In genomic region chr10:44978570-44979280, GRCh38 we compare ENCODE assay signal across 8 cellular contexts. TPM values are rescaled to one million over a fixed set of nuclear protein-coding genes. Genes with fewer than 3 reads are reported as not detected.
A peak's percentile ranks its signal among the peaks of the same experiment; 100 is the strongest.
DNase-seq lines count a peak whose midpoint lies in the region; ATAC-seq and TF ChIP-seq lines count a peak whose summit lies in the region.

DEPP1 (minus strand) TSS chr10:44978809; CDS start chr10:44978030, 779 bp downstream.

- CTCF ChIA-PET in activated CD4-positive, alpha-beta memory T cell treated with anti-CD3 and anti-CD28 coated beads for 36 hours (lab: Charles Lee): interaction anchor here (0.5 kb wide), 2 partner anchors 46 to 339 kb away, joined by 3 read pairs; no protein-coding TSS in a partner anchor

- intact Hi-C loops in activated CD4-positive, alpha-beta memory T cell treated with anti-CD3 and anti-CD28 coated beads for 36 hours (cut with micrococcal nuclease): no loop called here
- intact Hi-C loops in natural killer cell (cut with micrococcal nuclease): no loop called here

- peak within 1 kb of the TSS; percentile 99 for H2AK5ac ChIP-seq in neuronal stem cell (ENCODE audit: low read depth, low read length)

- no peak within 1 kb of the TSS for H3K23ac ChIP-seq in neuronal stem cell (ENCODE audit: low read depth, low read length, poor library complexity)

- no peaks in the 10 kb centered on the region for H3K79me1 ChIP-seq in neuronal stem cell (ENCODE audit: low read depth, low read length)

- H2BK15ac ChIP-seq in neuronal stem cell (ENCODE audit: low read length): peak within 1 kb of the TSS; percentile 89

- H3K36me3 Mint-ChIP-seq in activated CD4-positive, alpha-beta memory T cell treated with anti-CD3 and anti-CD28 coated beads for 36 hours: no peaks in the 10 kb centered on the region
- H3K36me3 Mint-ChIP-seq in natural killer cell: no peaks in the 10 kb centered on the region

- H2BK12ac ChIP-seq in neuronal stem cell (ENCODE audit: low read length): no peak within 1 kb of the TSS

- H3K27me3 ChIP-seq in neuronal stem cell (ENCODE audit: control insufficient read depth in 3 of 3, insufficient read depth in 3 of 3, low read depth in 1 of 3, low read length in 3 of 3): no peaks in the 10 kb centered on the region

- H3K4me1 Mint-ChIP-seq in activated CD4-positive, alpha-beta memory T cell treated with anti-CD3 and anti-CD28 coated beads for 36 hours (ENCODE audit: low read depth): peaks cover 2% of the 10 kb centered on the region
- peaks cover 15 to 16% of the 10 kb centered on the region in 2 donors for H3K4me1 Mint-ChIP-seq in natural killer cell

- no CpG with 5 or more reads among the region's 12 CpGs for WGBS in neuronal stem cell (ENCODE audit: extremely low coverage in 2 of 2, insufficient read length in 2 of 2, insufficient replicate concordance in 1 of 2), 2 donors

- POLR2A ChIA-PET in activated CD4-positive, alpha-beta memory T cell treated with anti-CD3 and anti-CD28 coated beads for 36 hours (lab: Charles Lee): no interaction called here

- no peak within 1 kb of the TSS for H3K27ac Mint-ChIP-seq in activated CD4-positive, alpha-beta memory T cell treated with anti-CD3 and anti-CD28 coated beads for 36 hours
- H3K27ac Mint-ChIP-seq in natural killer cell: no peak within 1 kb of the TSS

- no peak for TF ChIP-seq CTCF in natural killer cell (IDR thresholded peaks at IDR 0.05)

- H3K27me3 Mint-ChIP-seq in activated CD4-positive, alpha-beta memory T cell treated with anti-CD3 and anti-CD28 coated beads for 36 hours: no peaks in the 10 kb centered on the region
- H3K27me3 Mint-ChIP-seq in natural killer cell (ENCODE audit: low read depth in 2 of 2): no peaks in the 10 kb centered on the region

- H3K14ac ChIP-seq in neuronal stem cell (ENCODE audit: low read length): no peak within 1 kb of the TSS

- H2BK120ac ChIP-seq in neuronal stem cell (ENCODE audit: low read depth, low read length): peak within 1 kb of the TSS; percentile 75

- peak within 1 kb of the TSS; percentile 24 for H3K9ac ChIP-seq in neuronal stem cell (ENCODE audit: low read depth, low read length, poor library complexity)

- H3K4me3 Mint-ChIP-seq in activated CD4-positive, alpha-beta memory T cell treated with anti-CD3 and anti-CD28 coated beads for 36 hours: no peak within 1 kb of the TSS
- no peak within 1 kb of the TSS for H3K4me3 Mint-ChIP-seq in natural killer cell

- no peaks in the 10 kb centered on the region for H3K9me3 Mint-ChIP-seq in activated CD4-positive, alpha-beta memory T cell treated with anti-CD3 and anti-CD28 coated beads for 36 hours
- H3K9me3 Mint-ChIP-seq in natural killer cell: no peaks in the 10 kb centered on the region

- ATAC-seq in GM18907 (IDR thresholded peaks at IDR 0.05; ENCODE audit: unreplicated experiment): peak; percentile 33
- ATAC-seq in natural killer cell: no peak
- ATAC-seq in GM19452 (IDR thresholded peaks at IDR 0.05; ENCODE audit: unreplicated experiment): no peak

- H2AFZ ChIP-seq in neuronal stem cell (ENCODE audit: low read length): peak within 1 kb of the TSS; percentile 73

- H3K36me3 ChIP-seq in neuronal stem cell (replicated peaks in 1 of 2; ENCODE audit: control insufficient read depth in 2 of 2, insufficient read depth in 2 of 2, low read length in 2 of 2): no peaks in the 10 kb centered on the region

- H4K8ac ChIP-seq in neuronal stem cell (ENCODE audit: low read depth, low read length): peak within 1 kb of the TSS; percentile 53

- peak within 1 kb of the TSS in 1 of 2 donors; percentile 45 for H3K4me3 ChIP-seq in neuronal stem cell (ENCODE audit: low read length in 2 of 2)

- DNase-seq in AG08395 (ENCODE audit: low spot score): peak; percentile 79
- peak; percentile 76 to 81 for DNase-seq in NCI-H187 (lab: John Stamatoyannopoulos, UW)
- DNase-seq in activated CD4-positive, alpha-beta memory T cell treated with anti-CD3 and anti-CD28 coated beads for 36 hours: peak; percentile 34
- peak; percentile 64 for DNase-seq in globus pallidus (ENCODE audit: low spot score)
- DNase-seq in neuronal stem cell (ENCODE audit: low spot score): no peak
- DNase-seq in natural killer cell: no peak

- peaks cover 32 to 36% of the 10 kb centered on the region in 2 donors for H3K4me1 ChIP-seq in neuronal stem cell (ENCODE audit: control insufficient read depth in 2 of 2, insufficient read depth in 1 of 2, low read depth in 1 of 2, low read length in 2 of 2)

- H3K4me2 ChIP-seq in neuronal stem cell (ENCODE audit: insufficient read depth, low read length, poor library complexity, severe bottlenecking): no peak within 1 kb of the TSS

- peak within 1 kb of the TSS; percentile 17 for H3K4ac ChIP-seq in neuronal stem cell (ENCODE audit: low read length)

- peak within 1 kb of the TSS; percentile 67 for H2BK5ac ChIP-seq in neuronal stem cell (ENCODE audit: low read length)

- H3K27ac ChIP-seq in neuronal stem cell (replicated peaks; ENCODE audit: low read length): no peak within 1 kb of the TSS

- peak within 1 kb of the TSS; percentile 38 for H4K91ac ChIP-seq in neuronal stem cell (ENCODE audit: low read depth, low read length, poor library complexity)

- peak within 1 kb of the TSS; percentile 93 for H3K18ac ChIP-seq in neuronal stem cell (ENCODE audit: low read length)

- no peaks in the 10 kb centered on the region for H3K9me3 ChIP-seq in neuronal stem cell (replicated peaks in 1 of 2; ENCODE audit: control insufficient read depth in 2 of 2, insufficient read depth in 1 of 2, low read depth in 1 of 2, low read length in 2 of 2)

RNA-seq across cellular contexts. Expression of gene DEPP1, which starts in this region (rescaled TPM):
- total RNA-seq in activated CD4-positive, alpha-beta memory T cell treated with anti-CD3 and anti-CD28 coated beads for 36 hours: under 1 TPM; 0.34 to 0.40 TPM
- 0.22 TPM for polyA plus RNA-seq in neuronal stem cell (2013, experiment 1 of 2)
- 0.26 TPM for polyA plus RNA-seq in neuronal stem cell (2013, experiment 2 of 2)
- total RNA-seq in natural killer cell: not detected

Comparison
In these comparisons a context has a peak if more than half of its experiments do, and no peak if none do; other contexts are left out.
1. Peak in DNase-seq in activated CD4-positive, alpha-beta memory T cell treated with anti-CD3 and anti-CD28 coated beads for 36 hours; RNA of the gene not detected or under 1 TPM.
2. DNase-seq: peak in AG08395 (single experiment), NCI-H187 (2 of 2) and globus pallidus (single experiment); none in neuronal stem cell (single experiment) and natural killer cell (single experiment).